ENCODE assay signal across 9 cellular contexts in genomic region chr21:45592208-45592619, GRCh38. TPM values are rescaled to one million over a fixed set of nuclear protein-coding genes. Genes with fewer than 3 reads are reported as not detected.
DNase-seq lines count a peak whose midpoint lies in the region; ATAC-seq and TF ChIP-seq lines count a peak whose summit lies in the region.
"Had no signal": no experiment of that assay in that cellular context is flagged by ENCODE, and none has a peak within 500 bp of the region (broad histone marks: within the 10 kb centered on the region; RNA-seq: fewer than 3 reads in every experiment).

No MANE protein-coding gene starts in this region.

- H3K27ac ChIP-seq in left lung (peak overlapping the region in 1 of 2 donors; percentile 48), upper lobe of right lung (no peak overlapping the region), testis (no peak overlapping the region)

- CTCF ChIA-PET in activated CD4-positive, alpha-beta memory T cell treated with anti-CD3 and anti-CD28 coated beads, Interleukin-2, amount 10 ng/mL, durations not matched to agents 7 days and 5 days (lab: Charles Lee) = interaction anchor here (0.7 to 1.6 kb wide), 7 partner anchors 36 to 551 kb away, joined by 3 to 10 read pairs (median 5); no protein-coding TSS in a partner anchor

- H3K9me3 ChIP-seq in left lung (peaks cover 0 to 4% of the 10 kb centered on the region in 2 donors), upper lobe of right lung (no peaks in the 10 kb centered on the region), testis (no peaks in the 10 kb centered on the region)

- H3K36me3 ChIP-seq in left lung = no peaks in the 10 kb centered on the region
- H3K36me3 ChIP-seq in upper lobe of right lung = no peaks in the 10 kb centered on the region
- no peaks in the 10 kb centered on the region for H3K36me3 ChIP-seq in testis (ENCODE audit: low read depth, missing control alignments)

- intact Hi-C loops in left lung (cut with DNase I) (no loop called here), upper lobe of right lung (cut with DNase I) (no loop called here), testis (cut with DNase I; ENCODE audit: low total_unique reads) (loop anchor here (5.0 kb wide), 1 partner anchor 35 kb away; no protein-coding TSS in a partner anchor), lower leg skin (cut with DNase I; ENCODE audit: low total_unique reads) (no loop called here)

- POLR2A ChIA-PET in activated CD4-positive, alpha-beta memory T cell treated with anti-CD3 and anti-CD28 coated beads, Interleukin-2, amount 10 ng/mL, durations not matched to agents 7 days and 5 days (lab: Charles Lee) = interaction anchor here (0.7 to 2.0 kb wide), 6 partner anchors 36 to 114 kb away, joined by 3 to 17 read pairs (median 4); no protein-coding TSS in a partner anchor

- peaks cover 16% of the 10 kb centered on the region for H3K36me3 Mint-ChIP-seq in activated CD4-positive, alpha-beta memory T cell treated with anti-CD3 and anti-CD28 coated beads, Interleukin-2, amount 10 ng/mL, durations not matched to agents 7 days and 5 days (ENCODE audit: low read depth)

- 46 to 75% methylated on average over 3 of the region's 3 CpGs for WGBS in testis, 2 donors
- WGBS in lower leg skin, 2 donors = 41 to 53% methylated on average over 3 of the region's 3 CpGs

- no peak overlapping the region for H3K4me3 Mint-ChIP-seq in activated CD4-positive, alpha-beta memory T cell treated with anti-CD3 and anti-CD28 coated beads, Interleukin-2, amount 10 ng/mL, durations not matched to agents 7 days and 5 days

- H3K27me3 Mint-ChIP-seq in activated CD4-positive, alpha-beta memory T cell treated with anti-CD3 and anti-CD28 coated beads, Interleukin-2, amount 10 ng/mL, durations not matched to agents 7 days and 5 days = peaks cover 19% of the 10 kb centered on the region

- peaks cover 13% of the 10 kb centered on the region for H3K9me3 Mint-ChIP-seq in activated CD4-positive, alpha-beta memory T cell treated with anti-CD3 and anti-CD28 coated beads, Interleukin-2, amount 10 ng/mL, durations not matched to agents 7 days and 5 days

- TF ChIP-seq POLR2A in testis (IDR thresholded peaks at IDR 0.05) = no peak
- no peak for TF ChIP-seq POLR2A in lower leg skin (IDR thresholded peaks at IDR 0.05)

- DNase-seq in GM13976 (ENCODE audit: low spot score) (peak; percentile 85), left lung (peak in 1 of 2 donors; percentile 31), upper lobe of right lung (peak; percentile 44), ecto neural progenitor cell (ENCODE audit: low spot score) (no peak), testis (no peak), lower leg skin (ENCODE audit: low spot score in 2 of 2) (no peak)
- DNase-seq in activated CD4-positive, alpha-beta memory T cell treated with anti-CD3 and anti-CD28 coated beads, Interleukin-2, amount 10 ng/mL, durations not matched to agents 7 days and 5 days = peak; percentile 86

- H3K27me3 ChIP-seq in left lung = peaks cover 0 to 67% of the 10 kb centered on the region in 2 donors
- peaks cover 21% of the 10 kb centered on the region for H3K27me3 ChIP-seq in upper lobe of right lung
- no peaks in the 10 kb centered on the region for H3K27me3 ChIP-seq in testis

- peaks cover 17% of the 10 kb centered on the region for H3K4me1 Mint-ChIP-seq in activated CD4-positive, alpha-beta memory T cell treated with anti-CD3 and anti-CD28 coated beads, Interleukin-2, amount 10 ng/mL, durations not matched to agents 7 days and 5 days

- TF ChIP-seq CTCF in GM13976 (IDR thresholded peaks at IDR 0.05; ENCODE audit: borderline replicate concordance, control extremely low read depth, extremely low read depth, insufficient read depth, missing control alignments) (no peak), left lung (IDR thresholded peaks at IDR 0.05) (no peak), upper lobe of right lung (IDR thresholded peaks at IDR 0.05) (no peak), testis (IDR thresholded peaks at IDR 0.05) (no peak), lower leg skin (IDR thresholded peaks at IDR 0.05) (no peak)

- H3K4me1 ChIP-seq in left lung (peaks cover 4 to 27% of the 10 kb centered on the region in 2 donors), upper lobe of right lung (peaks cover 5% of the 10 kb centered on the region), testis (no peaks in the 10 kb centered on the region)

- no peak overlapping the region for H3K4me3 ChIP-seq in left lung
- H3K4me3 ChIP-seq in upper lobe of right lung = no peak overlapping the region
- no peak overlapping the region for H3K4me3 ChIP-seq in testis
- H3K4me3 ChIP-seq in lower leg skin (ENCODE audit: low read depth, poor library complexity, severe bottlenecking) = no peak overlapping the region

- H3K27ac Mint-ChIP-seq in activated CD4-positive, alpha-beta memory T cell treated with anti-CD3 and anti-CD28 coated beads, Interleukin-2, amount 10 ng/mL, durations not matched to agents 7 days and 5 days = no peak overlapping the region

- ATAC-seq in HG03045 (IDR thresholded peaks at IDR 0.05; ENCODE audit: unreplicated experiment) = peak; percentile 52
- peak; percentile 20 for ATAC-seq in left lung
- peak; percentile 45 for ATAC-seq in upper lobe of right lung

- in situ Hi-C loops in GM13976 (cut with MboI; ENCODE audit: low sequenced_read_pairs, unreplicated experiment) = loop anchor here (10.0 kb wide), 1 partner anchor 317 kb away; no protein-coding TSS in a partner anchor

RNA-seq across cellular contexts. Expression of gene SLC19A1, which starts 50.0 kb away (rescaled TPM):
- total RNA-seq in activated CD4-positive, alpha-beta memory T cell treated with anti-CD3 and anti-CD28 coated beads, Interleukin-2, amount 10 ng/mL, durations not matched to agents 7 days and 5 days = 10 to 100 TPM; 30.0 to 31.2 TPM
- total RNA-seq in left lung = 10 to 100 TPM; 32.7 to 50.4 TPM
- 39.3 TPM for total RNA-seq in upper lobe of right lung
- 10 to 100 TPM; 15.7 to 17.4 TPM for total RNA-seq in testis
- polyA plus RNA-seq in testis (ENCODE audit: insufficient read depth, low read depth, low replicate concordance) = 5.5 TPM
- 1 to 10 TPM; 3.6 to 7.3 (median 5.0) TPM for total RNA-seq in lower leg skin

RNA-seq across cellular contexts. Expression of gene PCBP3, which starts 51.3 kb away (rescaled TPM):
- 1 to 10 TPM; 3.4 to 3.9 TPM for total RNA-seq in activated CD4-positive, alpha-beta memory T cell treated with anti-CD3 and anti-CD28 coated beads, Interleukin-2, amount 10 ng/mL, durations not matched to agents 7 days and 5 days
- total RNA-seq in left lung (10 to 100 TPM in 1 of 2 donors, 1 to 10 TPM in 1; 4.0 to 13.8 TPM), upper lobe of right lung (3.8 TPM), testis (10 to 100 TPM; 35.7 to 58.3 TPM), lower leg skin (1 to 10 TPM in 2 of 4 donors, under 1 TPM in 1, not detected in 1; 0.99 to 7.0 (median 2.5) TPM)
- polyA plus RNA-seq in testis (ENCODE audit: insufficient read depth, low read depth, low replicate concordance) = 38.0 TPM
- total RNA-seq: lung microvascular endothelial cell had no signal

Comparison
In these comparisons a context has a peak if more than half of its experiments do, and no peak if none do; other contexts are left out.
1. DNase-seq: peak in GM13976 (single experiment), activated CD4-positive, alpha-beta memory T cell treated with anti-CD3 and anti-CD28 coated beads, Interleukin-2, amount 10 ng/mL, durations not matched to agents 7 days and 5 days (single experiment) and upper lobe of right lung (single experiment); none in ecto neural progenitor cell (single experiment), testis (single experiment) and lower leg skin (0 of 2).
2. Peak in every context shown above with its lines, with median percentiles within 50 percentile points of each other: ATAC-seq.